In the genomic region with DNA sequence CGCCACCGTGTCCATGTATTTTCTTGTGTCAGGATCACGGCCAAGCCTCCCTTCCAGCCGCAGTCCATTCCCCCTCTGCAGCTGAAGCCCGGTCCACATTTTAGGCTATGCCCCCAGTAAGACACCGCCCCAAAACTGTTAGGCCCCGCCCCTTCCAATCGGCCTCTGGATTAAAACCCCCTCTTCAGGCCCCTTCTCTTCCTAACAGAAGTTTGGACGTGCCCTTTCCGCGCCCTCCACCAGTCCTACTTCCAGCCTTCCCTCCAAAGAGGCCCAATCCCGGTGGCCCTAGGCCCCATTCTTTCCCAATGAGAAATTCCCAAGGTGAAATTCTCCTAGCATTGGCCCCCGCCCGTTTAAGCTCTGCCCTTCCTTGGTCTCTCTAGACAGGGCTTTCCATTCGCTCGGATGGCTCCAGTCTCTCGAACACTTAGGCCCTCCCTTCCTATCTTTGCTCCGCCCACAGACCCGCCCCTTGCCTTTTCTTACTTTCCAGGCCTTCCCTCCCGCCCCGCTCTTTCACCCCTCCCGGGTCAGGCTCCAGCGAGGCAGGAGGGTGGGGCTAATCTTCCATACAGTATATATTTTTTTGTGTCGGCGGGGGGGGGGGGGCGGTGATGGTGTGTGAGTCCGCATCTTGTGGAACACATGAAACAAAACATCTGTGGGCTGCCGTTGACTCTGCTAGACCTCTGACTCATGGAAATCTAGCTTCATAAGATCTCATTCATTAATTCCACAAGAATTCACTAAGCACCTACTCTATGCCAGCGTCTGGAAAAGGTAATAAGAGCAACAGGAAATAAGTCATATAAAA, we compare ENCODE assay signal across 8 cellular contexts. TPM values are rescaled to one million over a fixed set of nuclear protein-coding genes. Genes with fewer than 3 reads are reported as not detected.
DNase-seq lines count a peak whose midpoint lies in the region; ATAC-seq and TF ChIP-seq lines count a peak whose summit lies in the region.

No MANE protein-coding gene starts in this region.

- no peak for ATAC-seq in natural killer cell
- ATAC-seq in stimulated activated naive CD8-positive, alpha-beta T cell treated with anti-CD3 and anti-CD28 coated beads, Interleukin-15, Interleukin-2, amounts not matched to agents 100 U/mL and 50 U/mL, for 24 hours = peak; percentile 59
- no peak for ATAC-seq in HG03196 (IDR thresholded peaks at IDR 0.05; ENCODE audit: unreplicated experiment)

- no peaks in the 10 kb centered on the region for H3K9me3 ChIP-seq in esophagus (ENCODE audit: control insufficient read depth in 2 of 2, insufficient read depth in 1 of 2, low read depth in 1 of 2, low read length in 1 of 2)

- peaks cover 5% of the 10 kb centered on the region for H3K36me3 Mint-ChIP-seq in natural killer cell

- no peaks in the 10 kb centered on the region for H3K27me3 ChIP-seq in esophagus (ENCODE audit: control insufficient read depth in 1 of 2, insufficient read depth in 2 of 2, low read length in 2 of 2)

- peaks cover 0 to 29% of the 10 kb centered on the region in 2 donors for H3K4me1 ChIP-seq in esophagus (ENCODE audit: control insufficient read depth in 2 of 2, insufficient read depth in 2 of 2, low read length in 1 of 2)

- peaks cover 5 to 8% of the 10 kb centered on the region in 2 donors for H3K36me3 ChIP-seq in esophagus (ENCODE audit: control insufficient read depth in 2 of 2, insufficient read depth in 2 of 2, low read length in 1 of 2)

- no peaks in the 10 kb centered on the region for H3K9me3 Mint-ChIP-seq in natural killer cell

- POLR2A ChIA-PET in GM10248 (lab: Yijun Ruan, JAX) = no interaction called here

- no peak for TF ChIP-seq CTCF in GM10248 (IDR thresholded peaks at IDR 0.05; ENCODE audit: control extremely low read depth, extremely low read depth, low read depth, missing control alignments)
- no peak for TF ChIP-seq CTCF in natural killer cell (IDR thresholded peaks at IDR 0.05)

- intact Hi-C loops in natural killer cell (cut with micrococcal nuclease) = no loop called here

- CTCF ChIA-PET in GM10248 (lab: Yijun Ruan, JAX) = interaction anchor here (2.5 to 4.8 kb wide), 2 partner anchors 16 to 20 kb away, joined by 8 to 47 read pairs; no protein-coding TSS in a partner anchor

- peak overlapping the region; percentile 84 to 93 for H3K27ac Mint-ChIP-seq in natural killer cell

- no peaks in the 10 kb centered on the region for H3K27me3 Mint-ChIP-seq in natural killer cell (ENCODE audit: low read depth in 2 of 2)

- H3K4me1 Mint-ChIP-seq in natural killer cell = peaks cover 36 to 49% of the 10 kb centered on the region in 2 donors

- 12 to 16% methylated on average over 27 to 29 of the region's 29 CpGs for WGBS in esophagus, 2 donors

- H3K27ac ChIP-seq in esophagus (ENCODE audit: low read depth in 2 of 2, low read length in 1 of 2) = peak overlapping the region; percentile 88 to 97

- H3K4me3 ChIP-seq in esophagus (ENCODE audit: low read depth in 1 of 2, low read length in 2 of 2) = peak overlapping the region; percentile 56 to 60

- H3K4me3 Mint-ChIP-seq in natural killer cell = peak overlapping the region; percentile 97

- DNase-seq in GM10248 (ENCODE audit: extremely low spot score) = peak; percentile 79
- DNase-seq in NCI-H526 (lab: John Stamatoyannopoulos, UW) = peak; percentile 79 to 92
- DNase-seq in activated CD8-positive, alpha-beta memory T cell treated with anti-CD3 and anti-CD28 coated beads, Interleukin-2, amount 50 U/mL, for 4 hours = peak; percentile 95
- DNase-seq in natural killer cell = no peak
- peak; percentile 97 for DNase-seq in stimulated activated naive CD8-positive, alpha-beta T cell treated with anti-CD3 and anti-CD28 coated beads, Interleukin-15, Interleukin-2, amounts not matched to agents 100 U/mL and 50 U/mL, for 24 hours
- no peak for DNase-seq in GM19238 (ENCODE audit: insufficient read length, low spot score)

RNA-seq across cellular contexts. Expression of a gene that starts 13.6 kb away (rescaled TPM):
- 100 to 1,000 TPM in 1 of 2 donors, 10 to 100 TPM in 1; 69.9 to 117 TPM for polyA plus RNA-seq in esophagus
- 100 to 1,000 TPM; 153 to 182 (median 157) TPM for total RNA-seq in natural killer cell

RNA-seq across cellular contexts. Expression of a gene that starts 38.1 kb away (rescaled TPM):
- 10 to 100 TPM; 47.9 to 53.6 TPM for polyA plus RNA-seq in esophagus
- 100 to 1,000 TPM; 209 to 224 (median 209) TPM for total RNA-seq in natural killer cell

Comparison
In these comparisons a context has a peak if more than half of its experiments do, and no peak if none do; other contexts are left out.
1. DNase-seq: peak in GM10248 (single experiment), NCI-H526 (2 of 2), activated CD8-positive, alpha-beta memory T cell treated with anti-CD3 and anti-CD28 coated beads, Interleukin-2, amount 50 U/mL, for 4 hours (single experiment) and stimulated activated naive CD8-positive, alpha-beta T cell treated with anti-CD3 and anti-CD28 coated beads, Interleukin-15, Interleukin-2, amounts not matched to agents 100 U/mL and 50 U/mL, for 24 hours (single experiment); none in natural killer cell (single experiment) and GM19238 (single experiment).